1 cellular context compared by ENCODE assay signal in genomic region chr16:87203060-87203656, GRCh38.
TF ChIP-seq lines count a peak whose summit lies in the region.

No MANE protein-coding gene starts in this region.

TF ChIP-seq in HepG2, 621 proteins besides CTCF, POLR2A, EP300 and RAD21 (continued from another document):
- TF ChIP-seq PRDM4 (CRISPR knock-in tag; IDR thresholded peaks at IDR 0.05; ENCODE audit: borderline replicate concordance) (0 out of 2 replicates have a peak, but pooled peaks have one; percentile 25), KLF6 (CRISPR knock-in tag; IDR thresholded peaks at IDR 0.05) (no peak), EEA1 (CRISPR knock-in tag; IDR thresholded peaks at IDR 0.05; ENCODE audit: borderline replicate concordance) (no peak), ZNF768 (CRISPR knock-in tag; IDR thresholded peaks at IDR 0.05) (peak; percentile 50; the same call in 1 of the 2 replicates), ZNF280D (CRISPR knock-in tag; IDR thresholded peaks at IDR 0.05) (no peak), ARID2 (CRISPR knock-in tag; IDR thresholded peaks at IDR 0.05; ENCODE audit: borderline replicate concordance) (no peak), HOXA3 (CRISPR knock-in tag; IDR thresholded peaks at IDR 0.05) (peak; percentile 35; the same call in 1 of the 2 replicates), ZBTB1 (CRISPR knock-in tag; IDR thresholded peaks at IDR 0.05; ENCODE audit: borderline replicate concordance) (no peak), ZNF563 (CRISPR knock-in tag; IDR thresholded peaks at IDR 0.05) (peak; percentile 100), ZNF792 (CRISPR knock-in tag; IDR thresholded peaks at IDR 0.05) (peak; percentile 58; the same call in 1 of the 2 replicates), MIER2 (CRISPR knock-in tag; IDR thresholded peaks at IDR 0.05) (peak; percentile 63; the same call in 1 of the 2 replicates), HNF1B (CRISPR knock-in tag; IDR thresholded peaks at IDR 0.05) (0 out of 2 replicates have a peak, but pooled peaks have one; percentile 27), RFX1 (IDR thresholded peaks at IDR 0.05) (no peak), ELF3 (CRISPR knock-in tag; IDR thresholded peaks at IDR 0.05) (peak; percentile 48; the same call in 1 of the 2 replicates), KDM5B (CRISPR knock-in tag; IDR thresholded peaks at IDR 0.05; ENCODE audit: borderline replicate concordance) (peak; percentile 29; the same call in 1 of the 2 replicates), ZNF205 (CRISPR knock-in tag; IDR thresholded peaks at IDR 0.05) (0 out of 2 replicates have a peak, but pooled peaks have one; percentile 24), ZSCAN22 (CRISPR knock-in tag; IDR thresholded peaks at IDR 0.05) (no peak), MYC (CRISPR knock-in tag; IDR thresholded peaks at IDR 0.05; ENCODE audit: borderline replicate concordance) (0 out of 2 replicates have a peak, but pooled peaks have one; percentile 19), ATAD3A (CRISPR knock-in tag; IDR thresholded peaks at IDR 0.05) (no peak), XRCC5 (optimal IDR thresholded peaks at IDR 0.05; ENCODE audit: low read length) (peak; percentile 88), DMAP1 (CRISPR knock-in tag; IDR thresholded peaks at IDR 0.05) (no peak), NR0B2 (CRISPR knock-in tag; IDR thresholded peaks at IDR 0.05) (no peak), CEBPG (CRISPR knock-in tag; IDR thresholded peaks at IDR 0.05) (0 out of 2 replicates have a peak, but pooled peaks have one; percentile 20), PATZ1 (CRISPR knock-in tag; IDR thresholded peaks at IDR 0.05) (no peak), ZBED4 (CRISPR knock-in tag; IDR thresholded peaks at IDR 0.05; ENCODE audit: borderline replicate concordance) (no peak), PHF21A (CRISPR knock-in tag; IDR thresholded peaks at IDR 0.05) (peak; percentile 37; the same call in 1 of the 2 replicates), PHF5A (CRISPR knock-in tag; IDR thresholded peaks at IDR 0.05; ENCODE audit: low read depth, unreplicated experiment) (no peak), HOXA5 (CRISPR knock-in tag; IDR thresholded peaks at IDR 0.05) (0 out of 2 replicates have a peak, but pooled peaks have one; percentile 53), HOXA7 (CRISPR knock-in tag; IDR thresholded peaks at IDR 0.05) (no peak), ZSCAN25 (CRISPR knock-in tag; IDR thresholded peaks at IDR 0.05) (0 out of 2 replicates have a peak, but pooled peaks have one; percentile 46), NFKBIZ (CRISPR knock-in tag; IDR thresholded peaks at IDR 0.05) (no peak), DRAP1 (CRISPR knock-in tag; IDR thresholded peaks at IDR 0.05) (peak; percentile 26; the same call in 1 of the 2 replicates), MXD4 (CRISPR knock-in tag; IDR thresholded peaks at IDR 0.05) (no peak), TEAD3 (CRISPR knock-in tag; optimal IDR thresholded peaks at IDR 0.05; ENCODE audit: borderline replicate concordance) (peak; percentile 56), HNF4A (CRISPR knock-in tag; IDR thresholded peaks at IDR 0.05) (peak; percentile 9; the same call in 1 of the 2 replicates), FOXO1 (CRISPR knock-in tag; IDR thresholded peaks at IDR 0.05) (peak; percentile 49; the same call in 1 of the 2 replicates)
